Comparison of ENCODE assay signal across 16 cellular contexts in genomic region chr4:88318751-88319350, GRCh38. TPM values are rescaled to one million over a fixed set of nuclear protein-coding genes. Genes with fewer than 3 reads are reported as not detected.
DNase-seq lines count a peak whose midpoint lies in the region; ATAC-seq, FAIRE-seq and TF ChIP-seq lines count a peak whose summit lies in the region.
"Had no signal": no experiment of that assay in that cellular context is flagged by ENCODE, and none has a peak within 500 bp of the region (broad histone marks: within the 10 kb centered on the region; RNA-seq: fewer than 3 reads in every experiment).

No MANE protein-coding gene starts in this region.

- no peaks in the 10 kb centered on the region for H3K27me3 Mint-ChIP-seq in CD8-positive, alpha-beta T cell (ENCODE audit: low read depth)
- H3K27me3 Mint-ChIP-seq in activated T-cell treated with anti-CD3 and anti-CD28 coated beads, Interleukin-2, amount 50 U/mL, for 24 hours: no peaks in the 10 kb centered on the region

- H3K4me1 Mint-ChIP-seq in CD8-positive, alpha-beta T cell (ENCODE audit: low read depth): peaks cover 22% of the 10 kb centered on the region
- peaks cover 23% of the 10 kb centered on the region for H3K4me1 Mint-ChIP-seq in activated T-cell treated with anti-CD3 and anti-CD28 coated beads, Interleukin-2, amount 50 U/mL, for 24 hours (ENCODE audit: low read depth)
- H3K4me1 Mint-ChIP-seq: neural progenitor cell had no signal

- H3K9me3 ChIP-seq in CD8-positive, alpha-beta T cell (ENCODE audit: low read length): no peaks in the 10 kb centered on the region
- H3K9me3 ChIP-seq in PC-9 (ENCODE audit: insufficient read depth, low read depth): no peaks in the 10 kb centered on the region

- H3K9me3 Mint-ChIP-seq in CD8-positive, alpha-beta T cell: no peaks in the 10 kb centered on the region
- H3K9me3 Mint-ChIP-seq in activated T-cell treated with anti-CD3 and anti-CD28 coated beads, Interleukin-2, amount 50 U/mL, for 24 hours: no peaks in the 10 kb centered on the region
- H3K9me3 Mint-ChIP-seq: activated T-cell treated with anti-CD3 and anti-CD28 coated beads, Interleukin-2, amount 50 U/mL, for 4 hours had no signal

- DNase-seq in CD8-positive, alpha-beta T cell: no peak
- DNase-seq in EL: peak; percentile 37
- DNase-seq in PC-9: peak; percentile 31 to 90
- DNase-seq in foreskin keratinocyte: peak; percentile 40 to 61
- no peak for DNase-seq in frontal cortex (ENCODE audit: low spot score in 2 of 2)
- DNase-seq in activated T-cell treated with anti-CD3 and anti-CD28 coated beads, Interleukin-2, amount 50 U/mL, for 24 hours: no peak
- DNase-seq: activated CD4-positive, CD25-positive, alpha-beta regulatory T cell treated with anti-CD3 and anti-CD28 coated beads, Interleukin-2, amount 50 U/mL, for 72 hours; activated T-cell treated with anti-CD3 and anti-CD28 coated beads, Interleukin-2, amount 50 U/mL, for 4 hours; DMS153; NCI-H2029 treated with DMSO at 0.1 percent for 48 hours; NCI-H82; RPMI8226; stimulated activated CD8-positive, alpha-beta memory T cell treated with anti-CD3 and anti-CD28 coated beads, Interleukin-4, amount 100 ng/mL, for 48 hours had no signal

- no peak for ATAC-seq in CD8-positive, alpha-beta T cell
- ATAC-seq in foreskin keratinocyte (peak; percentile 69), GM18873 (IDR thresholded peaks at IDR 0.05; ENCODE audit: low FRiP score, unreplicated experiment) (no peak), HG03457 (IDR thresholded peaks at IDR 0.05; ENCODE audit: unreplicated experiment) (no peak)
- ATAC-seq: activated T-cell treated with anti-CD3 and anti-CD28 coated beads, Interleukin-2, amount 50 U/mL, for 4 hours had no signal

- no peaks in the 10 kb centered on the region for H3K36me3 Mint-ChIP-seq in CD8-positive, alpha-beta T cell
- no peaks in the 10 kb centered on the region for H3K36me3 Mint-ChIP-seq in activated T-cell treated with anti-CD3 and anti-CD28 coated beads, Interleukin-2, amount 50 U/mL, for 24 hours (ENCODE audit: low read depth)
- H3K36me3 Mint-ChIP-seq: neural progenitor cell had no signal

- no peak overlapping the region for H3K27ac ChIP-seq in CD8-positive, alpha-beta T cell (ENCODE audit: low read depth, low read length)
- peak overlapping the region; percentile 77 for H3K27ac ChIP-seq in PC-9
- no peak overlapping the region for H3K27ac ChIP-seq in foreskin keratinocyte
- H3K27ac ChIP-seq: neural progenitor cell had no signal

- no peak overlapping the region for H3K4me3 ChIP-seq in CD8-positive, alpha-beta T cell (ENCODE audit: low read depth, low read length)
- H3K4me3 ChIP-seq in PC-9: no peak overlapping the region; the same call in 1 of the 2 replicates
- H3K4me3 ChIP-seq: neural progenitor cell had no signal

- H3K27me3 ChIP-seq in CD8-positive, alpha-beta T cell (ENCODE audit: insufficient read depth, low read length): no peaks in the 10 kb centered on the region
- no peaks in the 10 kb centered on the region for H3K27me3 ChIP-seq in PC-9 (ENCODE audit: insufficient read depth, low read depth)
- H3K27me3 ChIP-seq in foreskin keratinocyte: no peaks in the 10 kb centered on the region
- H3K27me3 ChIP-seq: neural progenitor cell had no signal

- POLR2A ChIA-PET in CD8-positive, alpha-beta T cell (lab: Charles Lee): no interaction called here
- POLR2A ChIA-PET in PC-9 (lab: Charles Lee; ENCODE audit: unreplicated experiment): no interaction called here

- FAIRE-seq in frontal cortex (lab: Jason Lieb, UNC): no peak

- H3K4me1 ChIP-seq in CD8-positive, alpha-beta T cell (ENCODE audit: insufficient read depth, low read length): peaks cover 18% of the 10 kb centered on the region
- H3K4me1 ChIP-seq in PC-9 (replicated peaks; ENCODE audit: insufficient read depth): peaks cover 48% of the 10 kb centered on the region
- H3K4me1 ChIP-seq in foreskin keratinocyte: peaks cover 8% of the 10 kb centered on the region

- H4K20me1 ChIP-seq in PC-9 (ENCODE audit: insufficient read depth): no peaks in the 10 kb centered on the region

- no peaks in the 10 kb centered on the region for H3K79me2 ChIP-seq in PC-9 (ENCODE audit: low read depth)

- TF ChIP-seq CTCF in CD8-positive, alpha-beta T cell (IDR thresholded peaks at IDR 0.05): no peak
- TF ChIP-seq CTCF in PC-9 (conservative IDR thresholded peaks at IDR 0.05) (no peak), foreskin keratinocyte (conservative IDR thresholded peaks at IDR 0.05) (no peak)

- H3F3A ChIP-seq in PC-9 (ENCODE audit: insufficient read depth, low read depth): peaks cover 33% of the 10 kb centered on the region

- H3K36me3 ChIP-seq in CD8-positive, alpha-beta T cell (ENCODE audit: insufficient read depth, low read length): no peaks in the 10 kb centered on the region
- H3K36me3 ChIP-seq in PC-9 (ENCODE audit: low read depth): no peaks in the 10 kb centered on the region
- H3K36me3 ChIP-seq: neural progenitor cell had no signal

- intact Hi-C loops in CD8-positive, alpha-beta T cell (cut with DNase I, micrococcal nuclease): no loop called here
- intact Hi-C loops in PC-9 (cut with micrococcal nuclease; ENCODE audit: unreplicated experiment): no loop called here

- H3K9me2 ChIP-seq in PC-9 (ENCODE audit: insufficient read depth): no peaks in the 10 kb centered on the region

- no TSS peak for BruUV-seq in PC-9 (replicated peaks; lab: Mats Ljungman, UMichigan)

- H3K4me2 ChIP-seq in PC-9: peak overlapping the region; percentile 72
- H3K4me2 ChIP-seq: neural progenitor cell had no signal

- H3K27ac Mint-ChIP-seq in CD8-positive, alpha-beta T cell: peak overlapping the region; percentile 66
- no peak overlapping the region for H3K27ac Mint-ChIP-seq in activated T-cell treated with anti-CD3 and anti-CD28 coated beads, Interleukin-2, amount 50 U/mL, for 24 hours
- H3K27ac Mint-ChIP-seq: neural progenitor cell had no signal

- CTCF ChIA-PET in CD8-positive, alpha-beta T cell (lab: Charles Lee): no interaction called here
- CTCF ChIA-PET in PC-9 (lab: Charles Lee): no interaction called here

- no peak overlapping the region for H2AFZ ChIP-seq in PC-9
- H2AFZ ChIP-seq: neural progenitor cell had no signal

- no peak overlapping the region for H3K4me3 Mint-ChIP-seq in CD8-positive, alpha-beta T cell
- no peak overlapping the region for H3K4me3 Mint-ChIP-seq in activated T-cell treated with anti-CD3 and anti-CD28 coated beads, Interleukin-2, amount 50 U/mL, for 24 hours
- H3K4me3 Mint-ChIP-seq: activated T-cell treated with anti-CD3 and anti-CD28 coated beads, Interleukin-2, amount 50 U/mL, for 4 hours; neural progenitor cell had no signal

RNA-seq across cellular contexts. Expression of gene PPM1K, which starts 34.5 kb away (rescaled TPM):
- 10 to 100 TPM; 59.8 to 61.0 TPM for total RNA-seq in CD8-positive, alpha-beta T cell
- total RNA-seq in PC-9 (2021) (5.4 and 5.7 TPM in 2 replicates), foreskin keratinocyte (11.1 and 11.3 TPM in 2 replicates), frontal cortex (117 TPM)
- polyA plus RNA-seq in foreskin keratinocyte: 3.1 and 3.3 TPM in 2 replicates

RNA-seq across cellular contexts. Expression of gene HERC6, which starts 59.8 kb away (rescaled TPM):
- 1 to 10 TPM; 8.2 TPM for total RNA-seq in CD8-positive, alpha-beta T cell
- total RNA-seq in PC-9 (2021) (4.9 and 5.6 TPM in 2 replicates), foreskin keratinocyte (34.5 and 39.8 TPM in 2 replicates), frontal cortex (3.7 TPM)
- polyA plus RNA-seq in foreskin keratinocyte: 17.0 and 18.7 TPM in 2 replicates

Comparison
In these comparisons a context has a peak if more than half of its experiments do, and no peak if none do; other contexts are left out.
1. DNase-seq: peak in EL (single experiment), PC-9 (2 of 2) and foreskin keratinocyte (2 of 2); none in CD8-positive, alpha-beta T cell (0 of 7), frontal cortex (0 of 2) and activated T-cell treated with anti-CD3 and anti-CD28 coated beads, Interleukin-2, amount 50 U/mL, for 24 hours (single experiment).